ENCODE assay signal across 21 cellular contexts in genomic region chr3:179299999-179300613, GRCh38. TPM values are rescaled to one million over a fixed set of nuclear protein-coding genes. Genes with fewer than 3 reads are reported as not detected.
A peak's percentile ranks its signal among the peaks of the same experiment; 100 is the strongest.
DNase-seq lines count a peak whose midpoint lies in the region; ATAC-seq, FAIRE-seq and TF ChIP-seq lines count a peak whose summit lies in the region.
"Had no signal": no experiment of that assay in that cellular context is flagged by ENCODE, and none has a peak within 500 bp of the region (broad histone marks: within the 10 kb centered on the region; RNA-seq: fewer than 3 reads in every experiment).

No MANE protein-coding gene starts in this region.

- peak; percentile 66 for ATAC-seq in GM19035 (IDR thresholded peaks at IDR 0.05; ENCODE audit: unreplicated experiment)
- ATAC-seq in HG03159 (IDR thresholded peaks at IDR 0.05; ENCODE audit: unreplicated experiment) = peak; percentile 60
- ATAC-seq in stimulated activated memory B cell treated with anti-CD40 and anti-IgM and Interleukin-4, amounts not matched to agents 10 μg/mL and 1 μg/mL and 100 μg/mL, for 72 hours = peak; percentile 74
- ATAC-seq: lower lobe of right lung, Right ventricle myocardium inferior had no signal

- DNase-seq in H54 (ENCODE audit: insufficient read length, low spot score) (no peak), AG08396 (ENCODE audit: low spot score) (no peak), HTR-8/SVneo (ENCODE audit: insufficient read length, low spot score) (no peak), dermis blood vessel endothelial cell (no peak), SIG-M5 (lab: John Stamatoyannopoulos, UW) (no peak)
- DNase-seq: activated CD4-positive, alpha-beta T cell treated with anti-CD3 and anti-CD28 coated beads, Interleukin-2, amount 50 U/mL, for 4 hours; activated naive CD4-positive, alpha-beta T cell treated with anti-CD3 and anti-CD28 coated beads for 36 hours; Calu3; hippocampal formation; islet precursor cell; lower lobe of right lung; NCI-H2029 treated with DMSO at 0.1 percent for 48 hours; nucleus accumbens; retina; T-helper 1 cell; tibial artery had no signal

- peaks cover 6% of the 10 kb centered on the region for H3K4me1 Mint-ChIP-seq in stimulated activated memory B cell treated with anti-CD40 and anti-IgM and Interleukin-4, amounts not matched to agents 10 μg/mL and 1 μg/mL and 100 μg/mL, for 72 hours

- no peak overlapping the region for H3K27ac Mint-ChIP-seq in stimulated activated memory B cell treated with anti-CD40 and anti-IgM and Interleukin-4, amounts not matched to agents 10 μg/mL and 1 μg/mL and 100 μg/mL, for 72 hours
- H3K27ac Mint-ChIP-seq: activated naive CD4-positive, alpha-beta T cell treated with anti-CD3 and anti-CD28 coated beads for 36 hours; B cell had no signal

- H3K36me3 Mint-ChIP-seq in stimulated activated memory B cell treated with anti-CD40 and anti-IgM and Interleukin-4, amounts not matched to agents 10 μg/mL and 1 μg/mL and 100 μg/mL, for 72 hours = no peaks in the 10 kb centered on the region

- FAIRE-seq in H54 (lab: Jason Lieb, UNC) (peak; percentile 43), HTR-8/SVneo (lab: Jason Lieb, UNC) (no peak)

- H3K4me3 Mint-ChIP-seq in stimulated activated memory B cell treated with anti-CD40 and anti-IgM and Interleukin-4, amounts not matched to agents 10 μg/mL and 1 μg/mL and 100 μg/mL, for 72 hours = no peak overlapping the region
- H3K4me3 Mint-ChIP-seq: activated naive CD4-positive, alpha-beta T cell treated with anti-CD3 and anti-CD28 coated beads for 36 hours; B cell had no signal

- no peaks in the 10 kb centered on the region for H3K9me3 Mint-ChIP-seq in stimulated activated memory B cell treated with anti-CD40 and anti-IgM and Interleukin-4, amounts not matched to agents 10 μg/mL and 1 μg/mL and 100 μg/mL, for 72 hours
- H3K9me3 Mint-ChIP-seq: activated naive CD4-positive, alpha-beta T cell treated with anti-CD3 and anti-CD28 coated beads for 36 hours had no signal

- no peak for TF ChIP-seq POLR2A in H54 (IDR thresholded peaks at IDR 0.05; ENCODE audit: low read depth, low read length)

- H3K27me3 Mint-ChIP-seq in stimulated activated memory B cell treated with anti-CD40 and anti-IgM and Interleukin-4, amounts not matched to agents 10 μg/mL and 1 μg/mL and 100 μg/mL, for 72 hours = no peaks in the 10 kb centered on the region

RNA-seq across cellular contexts. Expression of gene ZNF639, which starts 22.7 kb away (rescaled TPM):
- 57.4 and 61.9 TPM in 2 replicates for total RNA-seq in dermis blood vessel endothelial cell

RNA-seq across cellular contexts. Expression of gene MFN1, which starts 47.4 kb away (rescaled TPM):
- 53.6 and 58.7 TPM in 2 replicates for total RNA-seq in dermis blood vessel endothelial cell

RNA-seq across cellular contexts. Expression of gene KCNMB3, which starts 49.2 kb away (rescaled TPM):
- 2.6 and 3.9 TPM in 2 replicates for total RNA-seq in dermis blood vessel endothelial cell
